In the genomic region with DNA sequence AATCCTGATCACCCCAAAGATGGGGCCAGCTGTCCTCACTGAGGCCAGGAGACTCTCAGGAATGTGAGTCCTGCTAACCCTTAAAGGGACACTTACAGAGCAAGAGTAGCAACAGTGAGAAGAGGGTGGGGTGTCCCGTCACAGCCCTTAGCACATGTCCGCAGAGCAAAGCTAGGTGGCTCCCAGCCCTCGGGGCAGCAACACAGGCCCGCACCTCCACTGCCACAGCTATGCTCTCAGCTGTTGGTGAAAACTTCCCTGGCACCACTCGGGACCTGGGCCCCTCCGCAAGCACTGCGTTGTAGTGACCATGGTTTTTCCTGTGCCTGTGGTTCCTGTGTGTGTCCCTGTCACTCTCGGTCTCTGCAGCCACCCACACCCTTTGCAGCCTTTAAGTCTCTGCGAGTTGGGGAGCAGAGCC, we compare ENCODE assay signal across 1 cellular context.
A peak's percentile ranks its signal among the peaks of the same experiment; 100 is the strongest.
TF ChIP-seq lines count a peak whose summit lies in the region.

No MANE protein-coding gene starts in this region.

TF ChIP-seq in HepG2, 621 proteins besides CTCF, POLR2A, EP300 and RAD21 (continued from another document):
- TF ChIP-seq, protein P1, sequence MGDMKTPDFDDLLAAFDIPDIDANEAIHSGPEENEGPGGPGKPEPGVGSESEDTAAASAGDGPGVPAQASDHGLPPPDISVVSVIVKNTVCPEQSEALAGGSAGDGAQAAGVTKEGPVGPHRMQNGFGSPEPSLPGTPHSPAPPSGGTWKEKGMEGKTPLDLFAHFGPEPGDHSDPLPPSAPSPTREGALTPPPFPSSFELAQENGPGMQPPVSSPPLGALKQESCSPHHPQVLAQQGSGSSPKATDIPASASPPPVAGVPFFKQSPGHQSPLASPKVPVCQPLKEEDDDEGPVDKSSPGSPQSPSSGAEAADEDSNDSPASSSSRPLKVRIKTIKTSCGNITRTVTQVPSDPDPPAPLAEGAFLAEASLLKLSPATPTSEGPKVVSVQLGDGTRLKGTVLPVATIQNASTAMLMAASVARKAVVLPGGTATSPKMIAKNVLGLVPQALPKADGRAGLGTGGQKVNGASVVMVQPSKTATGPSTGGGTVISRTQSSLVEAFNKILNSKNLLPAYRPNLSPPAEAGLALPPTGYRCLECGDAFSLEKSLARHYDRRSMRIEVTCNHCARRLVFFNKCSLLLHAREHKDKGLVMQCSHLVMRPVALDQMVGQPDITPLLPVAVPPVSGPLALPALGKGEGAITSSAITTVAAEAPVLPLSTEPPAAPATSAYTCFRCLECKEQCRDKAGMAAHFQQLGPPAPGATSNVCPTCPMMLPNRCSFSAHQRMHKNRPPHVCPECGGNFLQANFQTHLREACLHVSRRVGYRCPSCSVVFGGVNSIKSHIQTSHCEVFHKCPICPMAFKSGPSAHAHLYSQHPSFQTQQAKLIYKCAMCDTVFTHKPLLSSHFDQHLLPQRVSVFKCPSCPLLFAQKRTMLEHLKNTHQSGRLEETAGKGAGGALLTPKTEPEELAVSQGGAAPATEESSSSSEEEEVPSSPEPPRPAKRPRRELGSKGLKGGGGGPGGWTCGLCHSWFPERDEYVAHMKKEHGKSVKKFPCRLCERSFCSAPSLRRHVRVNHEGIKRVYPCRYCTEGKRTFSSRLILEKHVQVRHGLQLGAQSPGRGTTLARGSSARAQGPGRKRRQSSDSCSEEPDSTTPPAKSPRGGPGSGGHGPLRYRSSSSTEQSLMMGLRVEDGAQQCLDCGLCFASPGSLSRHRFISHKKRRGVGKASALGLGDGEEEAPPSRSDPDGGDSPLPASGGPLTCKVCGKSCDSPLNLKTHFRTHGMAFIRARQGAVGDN (CRISPR knock-in tag; IDR thresholded peaks at IDR 0.05) = peak; percentile 31; the same call in 1 of the 2 replicates
- TF ChIP-seq BRD4 (CRISPR knock-in tag; IDR thresholded peaks at IDR 0.05) = 0 out of 2 replicates have a peak, but pooled peaks have one; percentile 29
- TF ChIP-seq SALL1 (CRISPR knock-in tag; IDR thresholded peaks at IDR 0.05) = peak; percentile 27; the same call in 1 of the 2 replicates
